Comparison of ENCODE assay signal across 9 cellular contexts in genomic region chr4:86302242-86302641, GRCh38.
DNase-seq lines count a peak whose midpoint lies in the region; ATAC-seq lines count a peak whose summit lies in the region.
"Had no signal": no experiment of that assay in that cellular context is flagged by ENCODE, and none has a peak within 500 bp of the region (broad histone marks: within the 10 kb centered on the region; RNA-seq: fewer than 3 reads in every experiment).

No MANE protein-coding gene starts in this region.

- DNase-seq in NCI-H128 (lab: John Stamatoyannopoulos, UW; ENCODE audit: unreplicated experiment) (peak; percentile 0), cerebellar cortex (ENCODE audit: low spot score) (peak; percentile 99), left kidney (ENCODE audit: low read depth, low spot score) (peak; percentile 96), NOMO-1 treated with dmso at 0.1 percent for 144 hours (lab: John Stamatoyannopoulos, UW; ENCODE audit: unreplicated experiment) (no peak)
- no peak for DNase-seq in stimulated activated CD4-positive, alpha-beta T cell treated with anti-CD3 and anti-CD28 coated beads, Interleukin-15, amount 100 ng/mL, for 24 hours
- no peak for DNase-seq in activated CD8-positive, alpha-beta memory T cell treated with anti-CD3 and anti-CD28 coated beads, Interleukin-2, amount 50 U/mL, for 48 hours
- DNase-seq: CD8-positive, alpha-beta memory T cell had no signal

- H3K9me3 ChIP-seq in BLaER1: no peaks in the 10 kb centered on the region

- H3K4me2 ChIP-seq in BLaER1: peak overlapping the region; percentile 12; the same call in 1 of the 2 replicates

- no peaks in the 10 kb centered on the region for H4K20me1 ChIP-seq in BLaER1

- peaks cover 15% of the 10 kb centered on the region for H3K4me1 ChIP-seq in BLaER1

- no peak for ATAC-seq in HG03378 (IDR thresholded peaks at IDR 0.05; ENCODE audit: unreplicated experiment)

- H3K27me3 ChIP-seq in BLaER1: no peaks in the 10 kb centered on the region

- no peak overlapping the region for H3K4me3 ChIP-seq in BLaER1

- H3K27ac ChIP-seq in BLaER1: no peak overlapping the region

- H3K36me3 ChIP-seq in BLaER1: no peaks in the 10 kb centered on the region

- H3K9ac ChIP-seq in BLaER1: no peak overlapping the region

Comparison
In these comparisons a context has a peak if more than half of its experiments do, and no peak if none do; other contexts are left out.
1. DNase-seq: peak in NCI-H128 (single experiment), cerebellar cortex (single experiment) and left kidney (single experiment); none in stimulated activated CD4-positive, alpha-beta T cell treated with anti-CD3 and anti-CD28 coated beads, Interleukin-15, amount 100 ng/mL, for 24 hours (single experiment), NOMO-1 treated with dmso at 0.1 percent for 144 hours (single experiment) and activated CD8-positive, alpha-beta memory T cell treated with anti-CD3 and anti-CD28 coated beads, Interleukin-2, amount 50 U/mL, for 48 hours (single experiment).